Comparison of ENCODE assay signal across 8 cellular contexts in the genomic region with DNA sequence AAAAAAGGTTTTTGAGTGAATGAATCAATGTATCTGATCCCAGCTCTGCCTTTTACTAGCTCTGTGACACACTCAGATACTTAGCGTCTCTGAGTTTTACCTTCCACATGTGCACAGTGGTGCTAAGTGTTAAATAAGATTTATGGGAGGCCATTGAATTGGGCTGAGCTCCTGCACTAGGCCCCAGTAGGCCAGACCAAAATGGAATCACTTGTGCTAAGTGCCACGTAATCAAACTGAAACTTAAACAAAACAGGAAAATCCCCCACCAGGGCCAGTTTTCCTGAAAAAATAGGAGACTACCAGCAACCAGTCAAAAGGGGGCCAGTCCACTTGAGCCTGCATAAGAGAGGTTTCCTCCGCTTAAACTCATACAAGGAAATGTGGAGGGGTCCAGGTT. TPM values are rescaled to one million over a fixed set of nuclear protein-coding genes. Genes with fewer than 3 reads are reported as not detected.
A peak's percentile ranks its signal among the peaks of the same experiment; 100 is the strongest.
DNase-seq lines count a peak whose midpoint lies in the region; ATAC-seq and TF ChIP-seq lines count a peak whose summit lies in the region.
"Had no signal": no experiment of that assay in that cellular context is flagged by ENCODE, and none has a peak within 500 bp of the region (broad histone marks: within the 10 kb centered on the region; RNA-seq: fewer than 3 reads in every experiment).

No MANE protein-coding gene starts in this region.

- H3K4me1 ChIP-seq in iPS DF 6.9 (ENCODE audit: control insufficient read depth, insufficient read depth, low read length) (0 out of 2 replicates have a peak, but pooled peaks cover 1% of the 10 kb centered on the region), spleen (peaks cover 0 to 29% (median 14%) of the 10 kb centered on the region in 6 donors)

- no peak for TF ChIP-seq CTCF in spleen (IDR thresholded peaks at IDR 0.05 in 8 of 11, conservative IDR thresholded peaks at IDR 0.05 in 3 of 11)

- H3K27me3 ChIP-seq in iPS DF 6.9 (ENCODE audit: control insufficient read depth, insufficient read depth, low read length) = no peaks in the 10 kb centered on the region
- H3K27me3 ChIP-seq in spleen (replicated peaks in 1 of 7) = peaks cover 0 to 24% (median 4%) of the 10 kb centered on the region in 7 donors

- DNase-seq in activated CD4-positive, alpha-beta memory T cell treated with anti-CD3 and anti-CD28 coated beads for 36 hours = no peak
- no peak for DNase-seq in iPS DF 6.9 (ENCODE audit: low read depth, low spot score)
- no peak for DNase-seq in spleen
- no peak for DNase-seq in hippocampal formation (lab: John Stamatoyannopoulos, UW)
- DNase-seq in activated CD4-positive, CD25-positive, alpha-beta regulatory T cell (lab: John Stamatoyannopoulos, UW) = no peak
- no peak for DNase-seq in NK-92 (lab: John Stamatoyannopoulos, UW; ENCODE audit: unreplicated experiment)
- DNase-seq: NCI-H187 had no signal

- no peak overlapping the region for H3K4me3 ChIP-seq in iPS DF 6.9 (ENCODE audit: low read length)
- peak overlapping the region in 4 of 8 donors; percentile 28 to 81 (median 36) for H3K4me3 ChIP-seq in spleen

- peak overlapping the region; percentile 45 for H3K4me3 Mint-ChIP-seq in activated CD4-positive, alpha-beta memory T cell treated with anti-CD3 and anti-CD28 coated beads for 36 hours

- no peaks in the 10 kb centered on the region for H3K36me3 Mint-ChIP-seq in activated CD4-positive, alpha-beta memory T cell treated with anti-CD3 and anti-CD28 coated beads for 36 hours

- WGBS in iPS DF 6.9 (ENCODE audit: insufficient coverage, insufficient read length) = no CpG with 5 or more reads among the region's 3 CpGs
- 58 to 86% (median 78%) methylated on average over 3 of the region's 3 CpGs for WGBS in spleen, 5 donors

- H3K27ac ChIP-seq in iPS DF 6.9 (ENCODE audit: low read length) (peak overlapping the region; percentile 56), spleen (peak overlapping the region in 6 of 8 donors; percentile 27 to 86 (median 70))

- H3K9me3 Mint-ChIP-seq in activated CD4-positive, alpha-beta memory T cell treated with anti-CD3 and anti-CD28 coated beads for 36 hours = no peaks in the 10 kb centered on the region

- POLR2A ChIA-PET in activated CD4-positive, alpha-beta memory T cell treated with anti-CD3 and anti-CD28 coated beads for 36 hours (lab: Charles Lee) = interaction anchor here (1.2 to 3.8 kb wide), 3 partner anchors 8 to 42 kb away, joined by 4 to 29 read pairs (median 9); partner anchors contain the start of gene GJA3

- peak; percentile 2 for ATAC-seq in HG03045 (IDR thresholded peaks at IDR 0.05; ENCODE audit: unreplicated experiment)

- no peaks in the 10 kb centered on the region for H3K9me3 ChIP-seq in iPS DF 6.9 (ENCODE audit: control insufficient read depth, insufficient read depth, low read length)
- H3K9me3 ChIP-seq in spleen = no peaks in the 10 kb centered on the region

- H3K36me3 ChIP-seq in iPS DF 6.9 (ENCODE audit: control insufficient read depth, insufficient read depth, low read length) = no peaks in the 10 kb centered on the region
- no peaks in the 10 kb centered on the region for H3K36me3 ChIP-seq in spleen

- peaks cover 10% of the 10 kb centered on the region for H3K4me1 Mint-ChIP-seq in activated CD4-positive, alpha-beta memory T cell treated with anti-CD3 and anti-CD28 coated beads for 36 hours (ENCODE audit: low read depth)

- intact Hi-C loops in activated CD4-positive, alpha-beta memory T cell treated with anti-CD3 and anti-CD28 coated beads for 36 hours (cut with micrococcal nuclease) = loop anchor here (10.0 kb wide), 1 partner anchor 135 kb away; no protein-coding TSS in a partner anchor
- intact Hi-C loops in spleen (cut with DNase I; ENCODE audit: low total_unique reads) = no loop called here

- peak overlapping the region; percentile 57 for H3K27ac Mint-ChIP-seq in activated CD4-positive, alpha-beta memory T cell treated with anti-CD3 and anti-CD28 coated beads for 36 hours

- CTCF ChIA-PET in activated CD4-positive, alpha-beta memory T cell treated with anti-CD3 and anti-CD28 coated beads for 36 hours (lab: Charles Lee) = interaction anchor here (0.8 to 2.3 kb wide), 3 partner anchors 8 to 135 kb away, joined by 3 to 16 read pairs (median 3); partner anchors contain the start of gene GJA3

- peaks cover 6% of the 10 kb centered on the region for H3K27me3 Mint-ChIP-seq in activated CD4-positive, alpha-beta memory T cell treated with anti-CD3 and anti-CD28 coated beads for 36 hours

- no peak for TF ChIP-seq POLR2A in spleen (IDR thresholded peaks at IDR 0.05)

RNA-seq across cellular contexts. Expression of gene GJA3, which starts 40.9 kb away (rescaled TPM):
- under 1 TPM; 0.14 to 0.29 TPM for total RNA-seq in activated CD4-positive, alpha-beta memory T cell treated with anti-CD3 and anti-CD28 coated beads for 36 hours
- total RNA-seq in spleen = under 1 TPM; 0.12 to 0.43 (median 0.26) TPM
- polyA plus RNA-seq in spleen = under 1 TPM; 0.15 to 0.26 (median 0.24) TPM
